7 cellular contexts compared by ENCODE assay signal in the genomic region with DNA sequence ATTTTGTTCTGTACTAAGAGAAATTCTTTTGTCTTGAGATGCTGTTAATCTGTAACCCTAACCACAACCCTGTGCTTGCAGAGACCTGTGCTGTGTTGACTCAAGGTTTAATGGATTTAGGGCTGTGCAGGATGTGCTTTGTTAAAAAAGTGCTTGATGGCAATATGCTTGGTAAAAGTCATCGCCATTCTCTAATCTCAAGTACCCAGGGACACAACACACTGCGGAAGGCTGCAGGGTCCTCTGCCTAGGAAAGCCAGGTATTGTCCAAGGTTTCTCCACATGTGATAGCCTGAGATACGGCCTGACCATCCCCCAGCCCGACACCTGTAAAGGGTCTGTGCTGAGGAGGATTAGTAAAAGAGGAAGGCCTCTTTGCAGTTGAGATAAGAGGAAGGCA. TPM values are rescaled to one million over a fixed set of nuclear protein-coding genes. Genes with fewer than 3 reads are reported as not detected.
"Had no signal": no experiment of that assay in that cellular context is flagged by ENCODE, and none has a peak within 500 bp of the region (broad histone marks: within the 10 kb centered on the region; RNA-seq: fewer than 3 reads in every experiment).

No MANE protein-coding gene starts in this region.

RNA-seq across cellular contexts. Expression of a gene that starts 10.2 kb away (rescaled TPM):
- total RNA-seq: activated CD4-positive, alpha-beta T cell treated with anti-CD3 and anti-CD28 coated beads, Interleukin-2, amount 10 ng/mL, durations not matched to agents 7 days and 5 days; activated CD8-positive, alpha-beta memory T cell treated with anti-CD3 and anti-CD28 coated beads, Interleukin-2, amount 10 ng/mL, durations not matched to agents 7 days and 5 days; activated CD8-positive, alpha-beta T cell treated with anti-CD3 and anti-CD28 coated beads for 36 hours; natural killer cell; osteoblast; skeletal muscle tissue; T-helper 2 cell treated with Interferon-gamma antibody and Interleukin-4, amounts not matched to agents 100 ng/mL and 5 ng/mL, for 36 hours had no signal
